ENCODE assay signal across 8 cellular contexts in genomic region chr4:184815046-184815877, GRCh38. TPM values are rescaled to one million over a fixed set of nuclear protein-coding genes. Genes with fewer than 3 reads are reported as not detected.
DNase-seq lines count a peak whose midpoint lies in the region; ATAC-seq lines count a peak whose summit lies in the region.

No MANE protein-coding gene starts in this region.

- H3K9me3 Mint-ChIP-seq in activated naive CD4-positive, alpha-beta T cell treated with anti-CD3 and anti-CD28 coated beads for 36 hours, result no peaks in the 10 kb centered on the region

- CTCF ChIA-PET in activated naive CD4-positive, alpha-beta T cell treated with anti-CD3 and anti-CD28 coated beads for 36 hours (lab: Charles Lee), result no interaction called here

- DNase-seq in DMS53 treated with DMSO at 0.1 percent for 48 hours (lab: John Stamatoyannopoulos, UW; ENCODE audit: unreplicated experiment), result peak; percentile 56
- peak; percentile 66 for DNase-seq in NCI-H2196 treated with DMSO at 0.1 percent for 48 hours (lab: John Stamatoyannopoulos, UW; ENCODE audit: unreplicated experiment)
- DNase-seq in T47D (ENCODE audit: low read depth in 1 of 2, low spot score in 1 of 2), result peak; percentile 65 to 88
- peak; percentile 93 for DNase-seq in kidney tubule cell (ENCODE audit: low spot score)
- no peak for DNase-seq in stimulated activated naive CD8-positive, alpha-beta T cell treated with anti-CD3 and anti-CD28 coated beads, Interleukin-15, Interleukin-2, amounts not matched to agents 100 U/mL and 50 U/mL, for 24 hours
- no peak for DNase-seq in activated naive CD4-positive, alpha-beta T cell treated with anti-CD3 and anti-CD28 coated beads for 36 hours

- no peaks in the 10 kb centered on the region for H3K27me3 Mint-ChIP-seq in activated naive CD4-positive, alpha-beta T cell treated with anti-CD3 and anti-CD28 coated beads for 36 hours (ENCODE audit: low read depth)

- ATAC-seq in GM19372 (IDR thresholded peaks at IDR 0.05; ENCODE audit: low read depth, unreplicated experiment) (peak; percentile 78), HG03280 (IDR thresholded peaks at IDR 0.05; ENCODE audit: unreplicated experiment) (peak; percentile 59)
- ATAC-seq in stimulated activated naive CD8-positive, alpha-beta T cell treated with anti-CD3 and anti-CD28 coated beads, Interleukin-15, Interleukin-2, amounts not matched to agents 100 U/mL and 50 U/mL, for 24 hours, result peak; percentile 62

- intact Hi-C loops in activated naive CD4-positive, alpha-beta T cell treated with anti-CD3 and anti-CD28 coated beads for 36 hours (cut with micrococcal nuclease), result no loop called here

- H3K36me3 Mint-ChIP-seq in activated naive CD4-positive, alpha-beta T cell treated with anti-CD3 and anti-CD28 coated beads for 36 hours (ENCODE audit: low read depth), result no peaks in the 10 kb centered on the region

- in situ Hi-C loops in T47D (cut with HindIII; ENCODE audit: low pct_unique_long_range_greater_than_20kb, low sequenced_read_pairs), result no loop called here

- peaks cover 42% of the 10 kb centered on the region for H3K4me1 Mint-ChIP-seq in activated naive CD4-positive, alpha-beta T cell treated with anti-CD3 and anti-CD28 coated beads for 36 hours (ENCODE audit: low read depth)

- no peak overlapping the region for H3K4me3 Mint-ChIP-seq in activated naive CD4-positive, alpha-beta T cell treated with anti-CD3 and anti-CD28 coated beads for 36 hours

- H3K27ac Mint-ChIP-seq in activated naive CD4-positive, alpha-beta T cell treated with anti-CD3 and anti-CD28 coated beads for 36 hours, result no peak overlapping the region

RNA-seq across cellular contexts. Expression of gene ACSL1, which starts 10.5 kb away (rescaled TPM):
- 10 to 100 TPM; 29.8 to 31.9 TPM for total RNA-seq in activated naive CD4-positive, alpha-beta T cell treated with anti-CD3 and anti-CD28 coated beads for 36 hours

Comparison
In these comparisons a context has a peak if more than half of its experiments do, and no peak if none do; other contexts are left out.
1. DNase-seq: peak in DMS53 treated with DMSO at 0.1 percent for 48 hours (single experiment), NCI-H2196 treated with DMSO at 0.1 percent for 48 hours (single experiment), T47D (2 of 2) and kidney tubule cell (single experiment); none in stimulated activated naive CD8-positive, alpha-beta T cell treated with anti-CD3 and anti-CD28 coated beads, Interleukin-15, Interleukin-2, amounts not matched to agents 100 U/mL and 50 U/mL, for 24 hours (single experiment) and activated naive CD4-positive, alpha-beta T cell treated with anti-CD3 and anti-CD28 coated beads for 36 hours (single experiment).
2. Peak in every context shown above with its lines, with median percentiles within 50 percentile points of each other: ATAC-seq.